ENCODE assay signal across 27 cellular contexts in genomic region chr14:35389315-35389667, GRCh38. TPM values are rescaled to one million over a fixed set of nuclear protein-coding genes. Genes with fewer than 3 reads are reported as not detected.
DNase-seq lines count a peak whose midpoint lies in the region; ATAC-seq, FAIRE-seq and TF ChIP-seq lines count a peak whose summit lies in the region.
"Had no signal": no experiment of that assay in that cellular context is flagged by ENCODE, and none has a peak within 500 bp of the region (broad histone marks: within the 10 kb centered on the region; RNA-seq: fewer than 3 reads in every experiment).

No MANE protein-coding gene starts in this region.

- TF ChIP-seq POLR2A in H1 (IDR thresholded peaks at IDR 0.05; ENCODE audit: control extremely low read depth in 1 of 2, low read depth in 2 of 2, low read length in 2 of 2) (no peak), gastrocnemius medialis (IDR thresholded peaks at IDR 0.05) (no peak)

- ATAC-seq in Right ventricle myocardium superior (ENCODE audit: poor library complexity) = no peak
- ATAC-seq in left ventricle myocardium superior = no peak
- ATAC-seq in natural killer cell treated with Interleukin-12 subunit alpha and Interleukin-12 subunit beta and Interleukin-15 and Interleukin-18, amount 100 ng/mL, for 72 hours = no peak
- no peak for ATAC-seq in natural killer cell
- no peak for ATAC-seq in gastrocnemius medialis
- ATAC-seq: A549; CD8-positive, alpha-beta T cell; GM12878 had no signal

- H3K14ac ChIP-seq in H1 (ENCODE audit: insufficient read length) = no peak overlapping the region

- intact Hi-C loops in Right ventricle myocardium superior (cut with DNase I) = loop anchor here (5.0 kb wide), 1 partner anchor 47 kb away; no protein-coding TSS in a partner anchor
- intact Hi-C loops in left ventricle myocardium superior (cut with micrococcal nuclease) = no loop called here
- intact Hi-C loops in natural killer cell (cut with micrococcal nuclease) = no loop called here
- intact Hi-C loops in gastrocnemius medialis (cut with DNase I; ENCODE audit: low total_unique reads) = no loop called here
- intact Hi-C loops in Calu3 (cut with micrococcal nuclease; ENCODE audit: unreplicated experiment) = no loop called here

- no peak overlapping the region for H2BK5ac ChIP-seq in H1 (ENCODE audit: low read depth, low read length)

- no peak overlapping the region for H2AFZ ChIP-seq in H1 (ENCODE audit: low read length)

- no peak overlapping the region for H2BK20ac ChIP-seq in H1 (ENCODE audit: low read length)

- no peak overlapping the region for H3K23ac ChIP-seq in H1 (ENCODE audit: insufficient read length)

- POLR2A ChIA-PET in H1 (lab: Charles Lee; ENCODE audit: partially characterized antibody) = interaction anchor here (1.4 to 1.7 kb wide), 3 partner anchors 8 to 67 kb away, joined by 3 to 9 read pairs (median 4); partner anchors contain the start of gene NFKBIA

- no peak overlapping the region for H2BK120ac ChIP-seq in H1 (replicated peaks; ENCODE audit: low read depth, low read length)

- in situ Hi-C loops in gastrocnemius medialis (cut with MboI; ENCODE audit: low sequenced_read_pairs in 4 of 4) = no loop called here

- no peak overlapping the region for H3K27ac Mint-ChIP-seq in natural killer cell treated with Interleukin-12 subunit alpha and Interleukin-12 subunit beta and Interleukin-15 and Interleukin-18, amount 100 ng/mL, for 72 hours
- H3K27ac Mint-ChIP-seq in natural killer cell = no peak overlapping the region
- H3K27ac Mint-ChIP-seq in endodermal cell = no peak overlapping the region
- no peak overlapping the region for H3K27ac Mint-ChIP-seq in Calu3 (ENCODE audit: unreplicated experiment)
- H3K27ac Mint-ChIP-seq: B cell; CD4-positive, alpha-beta T cell; CD8-positive, alpha-beta T cell had no signal

- TF ChIP-seq EP300 in H1 (IDR thresholded peaks at IDR 0.05; ENCODE audit: borderline replicate concordance in 1 of 2, low read depth in 2 of 2, low read length in 2 of 2) = no peak

- no peak overlapping the region for H2BK12ac ChIP-seq in H1 (ENCODE audit: low read depth, low read length)

- no peak overlapping the region for H4K91ac ChIP-seq in H1 (replicated peaks; ENCODE audit: insufficient read length, low read length)

- no peak overlapping the region for H3K4me2 ChIP-seq in H1 (ENCODE audit: insufficient read depth in 1 of 2, low read depth in 2 of 2, low read length in 2 of 2)
- H3K4me2 ChIP-seq: A549; BLaER1 treated with 17β-estradiol and CSF1 and Interleukin-3, amounts not matched to agents 10 nM and 100 nM had no signal

- no peaks in the 10 kb centered on the region for H3K36me3 Mint-ChIP-seq in natural killer cell treated with Interleukin-12 subunit alpha and Interleukin-12 subunit beta and Interleukin-15 and Interleukin-18, amount 100 ng/mL, for 72 hours
- H3K36me3 Mint-ChIP-seq in natural killer cell = no peaks in the 10 kb centered on the region
- H3K36me3 Mint-ChIP-seq in endodermal cell (ENCODE audit: low read depth) = no peaks in the 10 kb centered on the region
- peaks cover 8% of the 10 kb centered on the region for H3K36me3 Mint-ChIP-seq in Calu3 (ENCODE audit: insufficient read depth, unreplicated experiment)
- H3K36me3 Mint-ChIP-seq: CD8-positive, alpha-beta T cell had no signal

- no peaks in the 10 kb centered on the region for H3K9me3 Mint-ChIP-seq in natural killer cell treated with Interleukin-12 subunit alpha and Interleukin-12 subunit beta and Interleukin-15 and Interleukin-18, amount 100 ng/mL, for 72 hours
- no peaks in the 10 kb centered on the region for H3K9me3 Mint-ChIP-seq in natural killer cell
- no peaks in the 10 kb centered on the region for H3K9me3 Mint-ChIP-seq in endodermal cell
- no peaks in the 10 kb centered on the region for H3K9me3 Mint-ChIP-seq in Calu3 (ENCODE audit: low read depth, unreplicated experiment)
- H3K9me3 Mint-ChIP-seq: CD4-positive, alpha-beta T cell; CD8-positive, alpha-beta T cell had no signal

- H3K4ac ChIP-seq in H1 (replicated peaks; ENCODE audit: insufficient read length, low read depth, low read length) = no peak overlapping the region

- H2AK5ac ChIP-seq in H1 (ENCODE audit: low read depth, low read length) = no peak overlapping the region

- no peak overlapping the region for H3K56ac ChIP-seq in H1 (replicated peaks; ENCODE audit: insufficient read length, low read depth, low read length)

- H3K4me3 ChIP-seq in H1 (ENCODE audit: extremely low read depth in 1 of 4, insufficient read depth in 2 of 4, low read depth in 3 of 4, low read length in 4 of 4) (no peak overlapping the region), gastrocnemius medialis (no peak overlapping the region), endodermal cell (ENCODE audit: low read length) (no peak overlapping the region)
- H3K4me3 ChIP-seq: A549; BLaER1 treated with 17β-estradiol and CSF1 and Interleukin-3, amounts not matched to agents 10 nM and 100 nM; GM12878 had no signal

- no peaks in the 10 kb centered on the region for H3K79me2 ChIP-seq in H1 (ENCODE audit: control insufficient read depth in 1 of 2, insufficient read depth in 2 of 2, low read length in 2 of 2)

- H3K9ac ChIP-seq in H1 (replicated peaks in 1 of 4; ENCODE audit: extremely low read depth in 1 of 4, low read depth in 3 of 4, low read length in 3 of 4) (no peak overlapping the region), endodermal cell (ENCODE audit: extremely low read depth, low read length, poor library complexity, severe bottlenecking) (no peak overlapping the region)
- H3K9ac ChIP-seq: BLaER1 treated with 17β-estradiol and CSF1 and Interleukin-3, amounts not matched to agents 10 nM and 100 nM had no signal

- 89% methylated on average over 9 of the region's 9 CpGs; no CpG with 5 or more reads in 1 of the 2 experiments for WGBS in H1 (ENCODE audit: extremely low coverage in 1 of 2, insufficient coverage in 1 of 2, insufficient read length in 1 of 2, insufficient replicate concordance in 2 of 2, low coverage in 1 of 2, low lambda C conversion rate in 2 of 2, missing lambda C conversion rate in 1 of 2), 2 experiments
- WGBS in endodermal cell (ENCODE audit: insufficient coverage in 1 of 2, insufficient read length in 1 of 2), 2 experiments = 94% methylated on average over 3 to 8 of the region's 9 CpGs

- H3K9me3 ChIP-seq in H1 (ENCODE audit: insufficient read depth in 2 of 2, low read depth in 1 of 2, low read length in 1 of 2) (no peaks in the 10 kb centered on the region), gastrocnemius medialis (no peaks in the 10 kb centered on the region), endodermal cell (ENCODE audit: control insufficient read depth, low read length) (no peaks in the 10 kb centered on the region)
- H3K9me3 ChIP-seq: A549, Caco-2 had no signal

- CTCF ChIA-PET in H1 (lab: Charles Lee; ENCODE audit: partially characterized antibody) = interaction anchor here (0.7 to 1.4 kb wide), 3 partner anchors 10 to 50 kb away, joined by 3 read pairs; partner anchors contain the start of gene NFKBIA
- CTCF ChIA-PET in Calu3 (lab: Charles Lee) = no interaction called here

- no TSS peak for BruUV-seq in Calu3 (replicated peaks; lab: Mats Ljungman, UMichigan)

- FAIRE-seq in H1 (lab: Jason Lieb, UNC) = no peak
- FAIRE-seq: A549, GM12878, GM12892, GM18507 had no signal

- H3K4me3 Mint-ChIP-seq in natural killer cell treated with Interleukin-12 subunit alpha and Interleukin-12 subunit beta and Interleukin-15 and Interleukin-18, amount 100 ng/mL, for 72 hours = no peak overlapping the region
- H3K4me3 Mint-ChIP-seq in natural killer cell (no peak overlapping the region), endodermal cell (no peak overlapping the region), Calu3 (ENCODE audit: low read depth, unreplicated experiment) (no peak overlapping the region)
- H3K4me3 Mint-ChIP-seq: B cell; CD4-positive, alpha-beta T cell; CD8-positive, alpha-beta T cell had no signal

- DNase-seq in Right ventricle myocardium superior (peak; percentile 14), left ventricle myocardium superior (no peak), natural killer cell (no peak), H1 (ENCODE audit: low read depth in 1 of 2, low spot score in 2 of 2) (no peak), gastrocnemius medialis (no peak), endodermal cell (no peak), Calu3 (no peak)
- peak; percentile 38 for DNase-seq in natural killer cell treated with Interleukin-12 subunit alpha and Interleukin-12 subunit beta and Interleukin-15 and Interleukin-18, amount 100 ng/mL, for 72 hours (ENCODE audit: low spot score)
- DNase-seq: AML-193; Caco-2; CD4-positive, alpha-beta T cell; CD8-positive, alpha-beta T cell; DMS 273 treated with DMSO at 0.1 percent for 48 hours; DMS153; DMS53; DMS79; DND-41; EL; GDM1 had no signal

- peaks cover 0 to 7% (median 2%) of the 10 kb centered on the region in 4 experiments; a peak in 4 of 7 replicates for H3K4me1 ChIP-seq in H1 (replicated peaks in 1 of 4; ENCODE audit: control insufficient read depth in 3 of 4, insufficient read depth in 4 of 4, low read length in 3 of 4)
- peaks cover 25 to 39% of the 10 kb centered on the region in 2 donors for H3K4me1 ChIP-seq in gastrocnemius medialis
- H3K4me1 ChIP-seq in endodermal cell (ENCODE audit: control insufficient read depth, insufficient read depth, low read length) = peaks cover 6% of the 10 kb centered on the region

- TF ChIP-seq CTCF in natural killer cell (IDR thresholded peaks at IDR 0.05) = no peak
- no peak for TF ChIP-seq CTCF in H1 (IDR thresholded peaks at IDR 0.05; ENCODE audit: control extremely low read depth in 1 of 3, insufficient read depth in 1 of 3, low read depth in 1 of 3, low read length in 3 of 3)
- no peak for TF ChIP-seq CTCF in gastrocnemius medialis (IDR thresholded peaks at IDR 0.05 in 4 of 5, conservative IDR thresholded peaks at IDR 0.05 in 1 of 5)
- TF ChIP-seq CTCF in endodermal cell (conservative IDR thresholded peaks at IDR 0.05) = no peak
- TF ChIP-seq CTCF in Calu3 (IDR thresholded peaks at IDR 0.05; ENCODE audit: unreplicated experiment) = no peak

- H3K27ac ChIP-seq in H1 (ENCODE audit: low read depth, low read length) (no peak overlapping the region), gastrocnemius medialis (peak overlapping the region; percentile 15 to 70 (median 53)), endodermal cell (ENCODE audit: low read depth, low read length) (no peak overlapping the region)
- H3K27ac ChIP-seq: 22Rv1; BLaER1 treated with 17β-estradiol and CSF1 and Interleukin-3, amounts not matched to agents 10 nM and 100 nM; C4-2B had no signal

- no peaks in the 10 kb centered on the region for H3K23me2 ChIP-seq in H1 (ENCODE audit: low read depth, low read length)

- no peak overlapping the region for H3K18ac ChIP-seq in H1 (ENCODE audit: extremely low read depth, low read length)

- no peaks in the 10 kb centered on the region for H3K36me3 ChIP-seq in H1 (ENCODE audit: control insufficient read depth in 2 of 4, insufficient read depth in 4 of 4, low read length in 3 of 4)
- H3K36me3 ChIP-seq in gastrocnemius medialis = no peaks in the 10 kb centered on the region
- H3K36me3 ChIP-seq in endodermal cell (ENCODE audit: control insufficient read depth, insufficient read depth, low read length) = no peaks in the 10 kb centered on the region
- H3K36me3 ChIP-seq: BLaER1 treated with 17β-estradiol and CSF1 and Interleukin-3, amounts not matched to agents 10 nM and 100 nM had no signal

- H2BK15ac ChIP-seq in H1 (ENCODE audit: low read length) = no peak overlapping the region

- no peak overlapping the region for H4K8ac ChIP-seq in H1 (ENCODE audit: extremely low read depth, insufficient read depth, low read length)

- TF ChIP-seq RAD21 in H1 (IDR thresholded peaks at IDR 0.05 in 1 of 2, conservative IDR thresholded peaks at IDR 0.05 in 1 of 2; ENCODE audit: low read depth in 2 of 2, low read length in 2 of 2) = no peak

- H3K4me1 Mint-ChIP-seq in natural killer cell treated with Interleukin-12 subunit alpha and Interleukin-12 subunit beta and Interleukin-15 and Interleukin-18, amount 100 ng/mL, for 72 hours (ENCODE audit: low read depth in 2 of 2) = peaks cover 11 to 12% of the 10 kb centered on the region in 2 donors
- H3K4me1 Mint-ChIP-seq in natural killer cell (no peaks in the 10 kb centered on the region), endodermal cell (peaks cover 16% of the 10 kb centered on the region), Calu3 (ENCODE audit: low read depth, unreplicated experiment) (peaks cover 22% of the 10 kb centered on the region)
- H3K4me1 Mint-ChIP-seq: B cell had no signal

- H4K5ac ChIP-seq in H1 (ENCODE audit: insufficient read length, low read depth, low read length) = no peak overlapping the region

- H3K27me3 Mint-ChIP-seq in natural killer cell treated with Interleukin-12 subunit alpha and Interleukin-12 subunit beta and Interleukin-15 and Interleukin-18, amount 100 ng/mL, for 72 hours = no peaks in the 10 kb centered on the region
- no peaks in the 10 kb centered on the region for H3K27me3 Mint-ChIP-seq in natural killer cell (ENCODE audit: low read depth in 2 of 2)
- no peaks in the 10 kb centered on the region for H3K27me3 Mint-ChIP-seq in endodermal cell (ENCODE audit: insufficient read depth)
- H3K27me3 Mint-ChIP-seq in Calu3 (ENCODE audit: unreplicated experiment) = no peaks in the 10 kb centered on the region
- H3K27me3 Mint-ChIP-seq: B cell; CD4-positive, alpha-beta T cell had no signal

- no peaks in the 10 kb centered on the region for H3K79me1 ChIP-seq in H1 (ENCODE audit: low read depth, low read length)

- H3K27me3 ChIP-seq in H1 (replicated peaks in 1 of 4; ENCODE audit: control insufficient read depth in 3 of 4, extremely low read depth in 1 of 4, insufficient read depth in 3 of 4, low read length in 3 of 4) (no peaks in the 10 kb centered on the region), gastrocnemius medialis (no peaks in the 10 kb centered on the region), endodermal cell (ENCODE audit: control insufficient read depth, insufficient read depth, low read length, poor library complexity, severe bottlenecking) (no peaks in the 10 kb centered on the region)
- H3K27me3 ChIP-seq: BLaER1 treated with 17β-estradiol and CSF1 and Interleukin-3, amounts not matched to agents 10 nM and 100 nM had no signal

- no peaks in the 10 kb centered on the region for H4K20me1 ChIP-seq in H1 (replicated peaks in 1 of 2; ENCODE audit: control insufficient read depth in 1 of 2, insufficient read depth in 2 of 2, low read length in 2 of 2)
- H4K20me1 ChIP-seq: BLaER1 treated with 17β-estradiol and CSF1 and Interleukin-3, amounts not matched to agents 10 nM and 100 nM had no signal

RNA-seq across cellular contexts. Expression of gene NFKBIA, which starts 15.3 kb away (rescaled TPM):
- total RNA-seq in Right ventricle myocardium superior = 73.3 TPM
- total RNA-seq in left ventricle myocardium superior = 96.4 TPM
- total RNA-seq in natural killer cell treated with Interleukin-12 subunit alpha and Interleukin-12 subunit beta and Interleukin-15 and Interleukin-18, amount 100 ng/mL, for 72 hours = 1,000 to 10,000 TPM; 1,092 to 1,804 TPM
- 1,000 to 10,000 TPM; 2,039 to 3,339 (median 2,499) TPM for total RNA-seq in natural killer cell
- total RNA-seq in H1 (2021; fragmentation: NEBNext Ultra II Directional; extraction: Animal tissue kit (Norgen Biotek cat#: 25700)) = 24.4 and 25.9 TPM in 2 replicates
- 49.7 and 59.5 TPM in 2 replicates for polyA plus RNA-seq in H1 (2011; rRNA removed)
- 41.5 TPM for polyA plus RNA-seq in H1 (2011; cell fraction: cytosol; rRNA removed)
- polyA plus RNA-seq in H1 (2011; cell fraction: nucleus; rRNA removed) = 100 TPM
- 29.4 to 34.3 TPM (median 31.5 TPM) in 4 replicates for polyA plus RNA-seq in H1 (2012, experiment 1 of 2)
- polyA plus RNA-seq in H1 (2012, experiment 2 of 2) = 38.2 TPM
- 18.4 TPM for polyA plus RNA-seq in H1 (2013, experiment 1 of 2)
- polyA plus RNA-seq in H1 (2013, experiment 2 of 2) = 18.3 TPM
- 54.4 and 66.5 TPM in 2 replicates for polyA minus RNA-seq in H1 (2011; rRNA and poly(A)+ RNA removed)
- 24.7 TPM for polyA minus RNA-seq in H1 (2011; cell fraction: cytosol; rRNA and poly(A)+ RNA removed)
- 105 TPM for polyA minus RNA-seq in H1 (2011; cell fraction: nucleus; rRNA and poly(A)+ RNA removed)
- 100 to 1,000 TPM; 185 to 379 (median 320) TPM for total RNA-seq in gastrocnemius medialis
- total RNA-seq in endodermal cell = 100 to 1,000 TPM; 148 to 188 TPM
- polyA plus RNA-seq in endodermal cell (2013, experiment 1 of 2) = 64.2 TPM
- polyA plus RNA-seq in endodermal cell (2013, experiment 2 of 2) = 72.6 TPM
- total RNA-seq in Calu3 (2022) = 111 TPM in 2 replicates

Comparison
In these comparisons a context has a peak if more than half of its experiments do, and no peak if none do; other contexts are left out.
1. DNase-seq: peak in Right ventricle myocardium superior (single experiment) and natural killer cell treated with Interleukin-12 subunit alpha and Interleukin-12 subunit beta and Interleukin-15 and Interleukin-18, amount 100 ng/mL, for 72 hours (single experiment); none in left ventricle myocardium superior (single experiment), natural killer cell (single experiment), H1 (0 of 2), gastrocnemius medialis (0 of 2), endodermal cell (single experiment) and Calu3 (single experiment).
2. H3K27ac ChIP-seq: peak in gastrocnemius medialis (4 of 4); none in H1 (single experiment) and endodermal cell (single experiment).